In the genomic region with DNA sequence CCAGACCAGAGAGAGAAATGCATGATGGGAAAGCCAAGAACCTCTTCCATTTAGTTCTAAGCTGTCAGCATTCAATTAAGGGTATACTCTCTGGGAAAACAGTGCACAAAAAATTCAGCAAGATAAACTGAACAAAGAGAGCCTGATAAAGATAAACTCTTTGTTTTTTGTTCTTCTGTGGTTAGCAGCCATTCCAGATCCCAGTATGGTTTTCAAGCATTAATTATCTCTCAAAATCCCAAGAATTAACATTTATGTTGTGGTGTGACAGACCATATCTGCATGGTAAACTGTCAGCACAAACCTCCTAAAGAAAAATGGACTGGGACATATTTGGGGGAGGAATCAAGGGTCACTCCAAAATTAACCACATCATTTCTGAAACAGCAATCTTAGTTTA, we compare ENCODE assay signal across 26 cellular contexts.
A peak's percentile ranks its signal among the peaks of the same experiment; 100 is the strongest.
DNase-seq lines count a peak whose midpoint lies in the region; ATAC-seq, FAIRE-seq and TF ChIP-seq lines count a peak whose summit lies in the region.
"Had no signal": no experiment of that assay in that cellular context is flagged by ENCODE, and none has a peak within 500 bp of the region (broad histone marks: within the 10 kb centered on the region; RNA-seq: fewer than 3 reads in every experiment).

No MANE protein-coding gene starts in this region.

- intact Hi-C loops in pancreas (cut with DNase I) = no loop called here

- H3K9me3 ChIP-seq in parathyroid adenoma (ENCODE audit: control insufficient read depth, low read length) (no peaks in the 10 kb centered on the region), pancreas (no peaks in the 10 kb centered on the region)
- H3K9me3 ChIP-seq: A549, Caco-2 had no signal

- H3K4me2 ChIP-seq in KMS-11 (peak overlapping the region; percentile 51; the same call in 1 of the 2 replicates), parathyroid adenoma (ENCODE audit: low read length) (no peak overlapping the region)
- H3K4me2 ChIP-seq: A549; BLaER1 treated with 17β-estradiol and CSF1 and Interleukin-3, amounts not matched to agents 10 nM and 100 nM had no signal

- H3K27ac ChIP-seq in KMS-11 (peak overlapping the region; percentile 29), parathyroid adenoma (peak overlapping the region; percentile 71), pancreas (no peak overlapping the region)
- H3K27ac ChIP-seq: 22Rv1; A549; BLaER1 treated with 17β-estradiol and CSF1 and Interleukin-3, amounts not matched to agents 10 nM and 100 nM; C4-2B had no signal

- DNase-seq in astrocyte of the hippocampus (ENCODE audit: low read depth, low spot score) (peak; percentile 27), HT-29 (ENCODE audit: low spot score) (no peak), NCI-H510A treated with DMSO at 0.1 percent for 48 hours (lab: John Stamatoyannopoulos, UW) (no peak), pancreas (no peak)
- DNase-seq: AML-193; Caco-2; Calu3; CD4-positive, alpha-beta T cell; CD8-positive, alpha-beta T cell; DMS 273 treated with DMSO at 0.1 percent for 48 hours; DMS153; DMS53; DMS79; DND-41; EL; GDM1 had no signal

- H3K9ac ChIP-seq in KMS-11 (no peak overlapping the region), parathyroid adenoma (no peak overlapping the region)
- H3K9ac ChIP-seq: BLaER1 treated with 17β-estradiol and CSF1 and Interleukin-3, amounts not matched to agents 10 nM and 100 nM had no signal

- H3K79me2 ChIP-seq in KMS-11 (ENCODE audit: insufficient read depth, low read depth) (no peaks in the 10 kb centered on the region), parathyroid adenoma (no peaks in the 10 kb centered on the region)

- ATAC-seq in pancreas = no peak
- ATAC-seq: A549; CD8-positive, alpha-beta T cell; GM12878 had no signal

- H4K20me1 ChIP-seq in KMS-11 (ENCODE audit: insufficient read depth) = no peaks in the 10 kb centered on the region
- H4K20me1 ChIP-seq: BLaER1 treated with 17β-estradiol and CSF1 and Interleukin-3, amounts not matched to agents 10 nM and 100 nM had no signal

- no peak for FAIRE-seq in pancreas (lab: Jason Lieb, UNC)
- FAIRE-seq: A549, GM12878, GM12892, GM18507, GM19239 had no signal

- TF ChIP-seq CTCF in KMS-11 (conservative IDR thresholded peaks at IDR 0.05; ENCODE audit: low read depth, low read length) (no peak), parathyroid adenoma (IDR thresholded peaks at IDR 0.05) (no peak), pancreas (IDR thresholded peaks at IDR 0.05) (no peak)

- H3K4me1 ChIP-seq in KMS-11 (ENCODE audit: low read depth, poor library complexity, severe bottlenecking) (peaks cover 34% of the 10 kb centered on the region), parathyroid adenoma (peaks cover 19% of the 10 kb centered on the region), pancreas (no peaks in the 10 kb centered on the region)
- H3K4me1 ChIP-seq: A549; BLaER1 treated with 17β-estradiol and CSF1 and Interleukin-3, amounts not matched to agents 10 nM and 100 nM; Caco-2 had no signal

- H3K4me3 ChIP-seq in KMS-11 (IDR thresholded peaks at IDR 0.05; ENCODE audit: insufficient read depth, low read depth, low read length) (no peak overlapping the region), parathyroid adenoma (ENCODE audit: low read depth, low read length) (no peak overlapping the region), pancreas (no peak overlapping the region)
- H3K4me3 ChIP-seq: A549; BLaER1 treated with 17β-estradiol and CSF1 and Interleukin-3, amounts not matched to agents 10 nM and 100 nM; GM12878 had no signal

- H2AFZ ChIP-seq in KMS-11 (ENCODE audit: low read depth) (peak overlapping the region; percentile 22; the same call in 1 of the 2 replicates), parathyroid adenoma (peak overlapping the region; percentile 45)

- H3K36me3 ChIP-seq in KMS-11 (ENCODE audit: insufficient read depth) (no peaks in the 10 kb centered on the region), parathyroid adenoma (ENCODE audit: control insufficient read depth, insufficient read depth, low read length) (no peaks in the 10 kb centered on the region), pancreas (no peaks in the 10 kb centered on the region)
- H3K36me3 ChIP-seq: BLaER1 treated with 17β-estradiol and CSF1 and Interleukin-3, amounts not matched to agents 10 nM and 100 nM had no signal

- no peaks in the 10 kb centered on the region for H3K27me3 ChIP-seq in KMS-11 (ENCODE audit: insufficient read depth, low read depth)
- no peaks in the 10 kb centered on the region for H3K27me3 ChIP-seq in parathyroid adenoma (ENCODE audit: control insufficient read depth, insufficient read depth, low read length)
- H3K27me3 ChIP-seq in pancreas = no peaks in the 10 kb centered on the region
- H3K27me3 ChIP-seq: BLaER1 treated with 17β-estradiol and CSF1 and Interleukin-3, amounts not matched to agents 10 nM and 100 nM had no signal

Comparison
In these comparisons a context has a peak if more than half of its experiments do, and no peak if none do; other contexts are left out.
1. H3K27ac ChIP-seq: peak in KMS-11 (single experiment) and parathyroid adenoma (single experiment); none in pancreas (0 of 4).